1 cellular context compared by ENCODE assay signal in genomic region chr15:23686466-23687142, GRCh38.
TF ChIP-seq lines count a peak whose summit lies in the region.

No MANE protein-coding gene starts in this region.

TF ChIP-seq in K562, 482 proteins besides CTCF, POLR2A, EP300 and RAD21 (continued from another document):
- no peak for TF ChIP-seq RBM22 (IDR thresholded peaks at IDR 0.05; ENCODE audit: low read depth, low read length, poor library complexity, severe bottlenecking)
- TF ChIP-seq ETV1 (tag; conservative IDR thresholded peaks at IDR 0.05; ENCODE audit: low read depth): no peak
- no peak for TF ChIP-seq NR2F6 (CRISPR knock-in tag; IDR thresholded peaks at IDR 0.05)
- no peak for TF ChIP-seq E2F1 (CRISPR knock-in tag; IDR thresholded peaks at IDR 0.05)
- TF ChIP-seq ZNF561 (CRISPR knock-in tag; conservative IDR thresholded peaks at IDR 0.05): no peak
- TF ChIP-seq PHB (CRISPR knock-in tag; IDR thresholded peaks at IDR 0.05): no peak
- no peak for TF ChIP-seq HMBOX1 (IDR thresholded peaks at IDR 0.05)
- no peak for TF ChIP-seq ZBTB2 (IDR thresholded peaks at IDR 0.05)
- no peak for TF ChIP-seq ZNF445 (CRISPR knock-in tag; IDR thresholded peaks at IDR 0.05; ENCODE audit: low read depth)
- TF ChIP-seq SAFB (IDR thresholded peaks at IDR 0.05; ENCODE audit: borderline replicate concordance, low read depth, low read length): no peak
- TF ChIP-seq PHF21A (IDR thresholded peaks at IDR 0.05; ENCODE audit: borderline replicate concordance, low read depth): no peak
